Comparison of ENCODE assay signal across 9 cellular contexts in genomic region chr11:79062814-79063762, GRCh38.
A peak's percentile ranks its signal among the peaks of the same experiment; 100 is the strongest.
DNase-seq lines count a peak whose midpoint lies in the region; ATAC-seq, FAIRE-seq and TF ChIP-seq lines count a peak whose summit lies in the region.
"Had no signal": no experiment of that assay in that cellular context is flagged by ENCODE, and none has a peak within 500 bp of the region (broad histone marks: within the 10 kb centered on the region; RNA-seq: fewer than 3 reads in every experiment).

No MANE protein-coding gene starts in this region.

- H3K36me3 Mint-ChIP-seq in HFFc6 (ENCODE audit: low read depth), result peaks cover 5% of the 10 kb centered on the region

- FAIRE-seq in keratinocyte (lab: Jason Lieb, UNC), result no peak

- TF ChIP-seq EP300 in tibial nerve (IDR thresholded peaks at IDR 0.05), result no peak

- TF ChIP-seq CTCF in AG10803 (conservative IDR thresholded peaks at IDR 0.05; ENCODE audit: low read length), result peak; percentile 45
- peak; percentile 79 for TF ChIP-seq CTCF in HFFc6 (IDR thresholded peaks at IDR 0.05)
- TF ChIP-seq CTCF in VCaP (conservative IDR thresholded peaks at IDR 0.05), result peak; percentile 67
- TF ChIP-seq CTCF in keratinocyte (optimal IDR thresholded peaks at IDR 0.05 in 1 of 3, IDR thresholded peaks at IDR 0.05 in 1 of 3, conservative IDR thresholded peaks at IDR 0.05 in 1 of 3; ENCODE audit: extremely low read depth in 1 of 3, insufficient read depth in 2 of 3, low read length in 3 of 3), result peak; percentile 52 to 70 (median 63)
- TF ChIP-seq CTCF in tibial nerve (IDR thresholded peaks at IDR 0.05), result peak in 1 of 5 experiments; percentile 18

- WGBS in tibial nerve, 2 donors, result 63 to 71% methylated on average over 15 to 16 of the region's 16 CpGs

- no peaks in the 10 kb centered on the region for H3K9me1 ChIP-seq in keratinocyte (ENCODE audit: control insufficient read depth, extremely low read depth, insufficient read depth, low read length)

- H3K36me3 ChIP-seq in keratinocyte (ENCODE audit: control insufficient read depth in 2 of 2, extremely low read depth in 1 of 2, insufficient read depth in 2 of 2, low read length in 2 of 2) (no peaks in the 10 kb centered on the region), tibial nerve (no peaks in the 10 kb centered on the region)

- no peak overlapping the region for H3K4me2 ChIP-seq in keratinocyte (ENCODE audit: control insufficient read depth, extremely low read depth, insufficient read depth, low read depth, low read length)

- H3K4me1 ChIP-seq in keratinocyte (ENCODE audit: control insufficient read depth, extremely low read depth, insufficient read depth, low read length), result no peaks in the 10 kb centered on the region
- no peaks in the 10 kb centered on the region for H3K4me1 ChIP-seq in tibial nerve

- H3K4me1 Mint-ChIP-seq in HFFc6 (ENCODE audit: low read depth), result peaks cover 24% of the 10 kb centered on the region

- H3K9me3 ChIP-seq in keratinocyte (ENCODE audit: control insufficient read depth, low read depth, low read length) (no peaks in the 10 kb centered on the region), tibial nerve (no peaks in the 10 kb centered on the region)

- no peaks in the 10 kb centered on the region; the same call in 1 of the 2 replicates for H3K27me3 Mint-ChIP-seq in HFFc6 (ENCODE audit: insufficient read depth)

- H3K9ac ChIP-seq in keratinocyte (ENCODE audit: control insufficient read depth, extremely low read depth, insufficient read depth, low read length), result no peak overlapping the region

- no peaks in the 10 kb centered on the region for H4K20me1 ChIP-seq in keratinocyte (ENCODE audit: control insufficient read depth, extremely low read depth, insufficient read depth, low read length)

- no peaks in the 10 kb centered on the region for H3K27me3 ChIP-seq in keratinocyte (ENCODE audit: control insufficient read depth, extremely low read depth, insufficient read depth, low read length)
- H3K27me3 ChIP-seq in tibial nerve, result no peaks in the 10 kb centered on the region

- H2AFZ ChIP-seq in keratinocyte (ENCODE audit: control insufficient read depth, low read length), result no peak overlapping the region

- DNase-seq in AG10803 (ENCODE audit: low read depth) (no peak), HFFc6 (no peak), keratinocyte (ENCODE audit: low read depth, low spot score) (no peak), tibial nerve (ENCODE audit: low spot score in 2 of 2) (no peak)
- DNase-seq in activated CD8-positive, alpha-beta memory T cell treated with anti-CD3 and anti-CD28 coated beads, Interleukin-2, amount 50 U/mL, for 48 hours, result no peak
- no peak for DNase-seq in stimulated activated CD4-positive, alpha-beta T cell treated with anti-CD3 and anti-CD28 coated beads, Interleukin-4, amount 100 ng/mL, for 24 hours

- no peaks in the 10 kb centered on the region for H3K79me2 ChIP-seq in keratinocyte (ENCODE audit: control insufficient read depth, insufficient read depth, low read length)

- H3K4me3 ChIP-seq in AG10803 (ENCODE audit: low read length), result no peak overlapping the region
- H3K4me3 ChIP-seq in keratinocyte (ENCODE audit: control insufficient read depth in 2 of 3, extremely low read depth in 1 of 3, insufficient read depth in 2 of 3, low read depth in 1 of 3, low read length in 3 of 3), result no peak overlapping the region
- H3K4me3 ChIP-seq in tibial nerve, result no peak overlapping the region
- H3K4me3 ChIP-seq: SK-N-MC had no signal

- no peaks in the 10 kb centered on the region for H3K9me3 Mint-ChIP-seq in HFFc6

- H3K4me3 Mint-ChIP-seq in HFFc6, result no peak overlapping the region

- H3K27ac ChIP-seq in VCaP, result no peak overlapping the region
- H3K27ac ChIP-seq in keratinocyte (ENCODE audit: control insufficient read depth, insufficient read depth, low read length), result no peak overlapping the region
- H3K27ac ChIP-seq in tibial nerve, result no peak overlapping the region
- H3K27ac ChIP-seq: SK-N-MC had no signal

- H3K27ac Mint-ChIP-seq in HFFc6, result no peak overlapping the region

- ATAC-seq in HG02870 (IDR thresholded peaks at IDR 0.05; ENCODE audit: unreplicated experiment), result no peak

- dilution Hi-C loops in keratinocyte (cut with MboI; ENCODE audit: extremely low pct_ligation_motif_present, low sequenced_read_pairs), result no loop called here

- no peak for TF ChIP-seq POLR2A in tibial nerve (IDR thresholded peaks at IDR 0.05)
